27 cellular contexts compared by ENCODE assay signal in genomic region chr7:123717689-123718088, GRCh38.
"Had no signal": no experiment of that assay in that cellular context is flagged by ENCODE, and none has a peak within 500 bp of the region (broad histone marks: within the 10 kb centered on the region; RNA-seq: fewer than 3 reads in every experiment).

No MANE protein-coding gene starts in this region.

- ATAC-seq: effector memory CD8-positive, alpha-beta T cell; esophagus mucosa; gastrocnemius medialis; heart right ventricle; left cardiac atrium; left lung; left ventricle myocardium superior; lower lobe of right lung; mucosa of descending colon had no signal

- H3K9me3 Mint-ChIP-seq: dendritic cell treated with granulocyte-macrophage colony-stimulating factor and Interleukin-4, amounts not matched to agents 40 ng/mL and 50 ng/mL, for 4 days; effector memory CD8-positive, alpha-beta T cell; endodermal cell had no signal

- H3K27ac Mint-ChIP-seq: dendritic cell treated with granulocyte-macrophage colony-stimulating factor and Interleukin-4, amounts not matched to agents 40 ng/mL and 50 ng/mL, for 4 days; effector memory CD8-positive, alpha-beta T cell; endodermal cell; mesothelial cell of epicardium had no signal

- H3K27me3 ChIP-seq: colonic mucosa, esophagus squamous epithelium, gastrocnemius medialis, heart right ventricle, left lung had no signal

- H3K27me3 Mint-ChIP-seq: dendritic cell treated with granulocyte-macrophage colony-stimulating factor and Interleukin-4, amounts not matched to agents 40 ng/mL and 50 ng/mL, for 4 days; effector memory CD8-positive, alpha-beta T cell had no signal

- FAIRE-seq: endometrium, islet of Langerhans, keratinocyte had no signal

- H3K27ac ChIP-seq: colonic mucosa, epithelial cell of prostate, esophagus squamous epithelium, gastrocnemius medialis, heart right ventricle, left lung, lower lobe of right lung had no signal

- DNase-seq: colonic mucosa; cortex of kidney; effector CD8-positive, alpha-beta T cell; effector memory CD8-positive, alpha-beta T cell; endodermal cell; erythroblast; esophagus squamous epithelium; foreskin fibroblast; foreskin melanocyte; gastrocnemius medialis; glutamatergic neuron; head of caudate nucleus; heart right ventricle; hippocampal formation; left cardiac atrium; left lung; left ventricle myocardium superior; lower lobe of right lung; mesenchymal stem cell; mucosa of descending colon had no signal

- H3K4me1 ChIP-seq: colonic mucosa had no signal

- H3K4me3 Mint-ChIP-seq: dendritic cell treated with granulocyte-macrophage colony-stimulating factor and Interleukin-4, amounts not matched to agents 40 ng/mL and 50 ng/mL, for 4 days; effector memory CD8-positive, alpha-beta T cell; endodermal cell; mesothelial cell of epicardium had no signal

- H3K36me3 ChIP-seq: colonic mucosa, esophagus squamous epithelium, gastrocnemius medialis, left lung, lower lobe of right lung had no signal

- H3K9me3 ChIP-seq: colonic mucosa, esophagus squamous epithelium, gastrocnemius medialis, heart right ventricle, left lung, lower lobe of right lung, mucosa of descending colon had no signal

- H3K4me3 ChIP-seq: colonic mucosa, esophagus squamous epithelium, gastrocnemius medialis, heart right ventricle, left lung, lower lobe of right lung, mucosa of descending colon had no signal
